9 cellular contexts compared by ENCODE assay signal in the genomic region with DNA sequence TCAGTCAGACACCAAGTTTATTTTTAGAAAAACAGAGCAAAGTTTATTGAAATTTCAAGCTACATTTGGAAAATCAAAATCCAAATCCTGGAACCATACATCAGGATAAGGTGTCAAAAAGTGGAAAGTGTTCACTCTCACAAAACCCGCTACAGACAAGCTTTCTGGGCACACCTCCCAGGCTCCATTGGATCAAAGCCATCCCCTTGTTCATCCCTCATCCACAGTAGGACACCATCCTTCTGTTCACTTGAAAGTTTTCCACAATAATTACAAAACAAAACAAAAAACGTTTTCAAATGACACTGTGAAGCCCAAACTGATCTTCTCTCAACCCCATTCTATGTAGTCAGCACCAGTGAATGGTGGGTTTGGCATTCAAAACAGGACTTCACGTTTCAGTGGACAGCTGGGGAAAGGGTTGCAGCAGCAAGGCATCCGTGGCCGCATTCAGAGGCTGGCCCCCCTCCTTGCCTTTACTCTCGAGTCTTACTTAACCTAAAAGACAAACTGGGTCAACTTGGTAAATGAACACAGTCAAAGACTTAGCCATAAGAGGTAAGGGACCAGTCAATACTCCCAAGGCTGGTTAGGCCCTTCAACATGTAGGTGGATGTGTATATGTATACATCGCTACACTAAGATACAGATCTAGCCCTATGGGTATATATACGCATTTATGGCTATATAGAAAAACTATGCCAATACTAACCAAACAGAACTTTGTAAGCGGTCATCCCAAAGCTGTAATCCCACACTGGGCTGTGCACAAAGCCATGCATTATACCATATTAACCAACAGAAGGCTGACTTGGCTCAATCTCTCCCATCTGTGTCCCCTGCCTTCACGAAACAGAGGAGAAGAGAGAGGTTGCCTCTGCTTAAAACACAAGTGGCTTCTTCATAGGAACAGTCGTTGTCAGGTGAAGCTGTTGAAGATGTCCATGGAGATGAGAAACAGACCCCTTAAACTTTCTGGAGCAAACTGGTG.
DNase-seq lines count a peak whose midpoint lies in the region; ATAC-seq, FAIRE-seq and TF ChIP-seq lines count a peak whose summit lies in the region.
"Had no signal": no experiment of that assay in that cellular context is flagged by ENCODE, and none has a peak within 500 bp of the region (broad histone marks: within the 10 kb centered on the region; RNA-seq: fewer than 3 reads in every experiment).

No MANE protein-coding gene starts in this region.

- no peaks in the 10 kb centered on the region for H3K9me3 ChIP-seq in CD4-positive, CD25-positive, alpha-beta regulatory T cell (ENCODE audit: control insufficient read depth in 2 of 2, low read length in 2 of 2)
- no peaks in the 10 kb centered on the region for H3K9me3 ChIP-seq in Peyer's patch

- H3K4me1 Mint-ChIP-seq in CD4-positive, CD25-positive, alpha-beta regulatory T cell: peaks cover 25 to 79% (median 49%) of the 10 kb centered on the region in 4 donors
- peaks cover 52% of the 10 kb centered on the region for H3K4me1 Mint-ChIP-seq in osteocyte (ENCODE audit: unreplicated experiment)

- no peak for ATAC-seq in CD4-positive, CD25-positive, alpha-beta regulatory T cell (ENCODE audit: low read depth in 2 of 2)
- ATAC-seq in HG02571 (IDR thresholded peaks at IDR 0.05; ENCODE audit: unreplicated experiment): no peak

- TF ChIP-seq CTCF in Peyer's patch (IDR thresholded peaks at IDR 0.05) (no peak), epithelial cell of proximal tubule (conservative IDR thresholded peaks at IDR 0.05; ENCODE audit: low read depth, low read length) (no peak), osteocyte (IDR thresholded peaks at IDR 0.05) (no peak)

- in situ Hi-C loops in ACHN (cut with HindIII; ENCODE audit: low pct_ligation_motif_present, low pct_unique_long_range_greater_than_20kb, low sequenced_read_pairs): no loop called here

- H3K36me3 ChIP-seq in CD4-positive, CD25-positive, alpha-beta regulatory T cell (ENCODE audit: control insufficient read depth, insufficient read depth, low read length): peaks cover 29% of the 10 kb centered on the region
- peaks cover 0 to 31% (median 0%) of the 10 kb centered on the region in 3 donors for H3K36me3 ChIP-seq in Peyer's patch

- H3K4me1 ChIP-seq in CD4-positive, CD25-positive, alpha-beta regulatory T cell (ENCODE audit: control insufficient read depth, insufficient read depth, low read length, poor library complexity, severe bottlenecking): peaks cover 67% of the 10 kb centered on the region
- H3K4me1 ChIP-seq in Peyer's patch: peaks cover 0 to 18% (median 2%) of the 10 kb centered on the region in 4 donors

- no peaks in the 10 kb centered on the region for H3K27me3 ChIP-seq in CD4-positive, CD25-positive, alpha-beta regulatory T cell (ENCODE audit: control insufficient read depth, insufficient read depth, low read length)
- no peaks in the 10 kb centered on the region for H3K27me3 ChIP-seq in Peyer's patch

- H3K27ac Mint-ChIP-seq in CD4-positive, CD25-positive, alpha-beta regulatory T cell: peak overlapping the region; percentile 98 to 99 (median 99)
- peak overlapping the region; percentile 99 for H3K27ac Mint-ChIP-seq in osteocyte (ENCODE audit: unreplicated experiment)

- peak overlapping the region; percentile 87 to 97 (median 96) for H3K4me3 Mint-ChIP-seq in CD4-positive, CD25-positive, alpha-beta regulatory T cell
- H3K4me3 Mint-ChIP-seq in osteocyte (ENCODE audit: unreplicated experiment): no peak overlapping the region

- no peak for FAIRE-seq in GM12892 (lab: Jason Lieb, UNC)

- TF ChIP-seq POLR2A in Peyer's patch (IDR thresholded peaks at IDR 0.05): no peak
- TF ChIP-seq POLR2A in GM12892 (IDR thresholded peaks at IDR 0.05; ENCODE audit: low read depth, low read length): no peak; the same call in none of the 2 replicates

- peak overlapping the region; percentile 97 for H3K27ac ChIP-seq in CD4-positive, CD25-positive, alpha-beta regulatory T cell (ENCODE audit: insufficient read depth, low read length, poor library complexity, severe bottlenecking)
- peak overlapping the region; percentile 94 to 98 (median 98) for H3K27ac ChIP-seq in Peyer's patch

- H3K36me3 Mint-ChIP-seq in CD4-positive, CD25-positive, alpha-beta regulatory T cell: peaks cover 32% of the 10 kb centered on the region
- H3K36me3 Mint-ChIP-seq in osteocyte (ENCODE audit: unreplicated experiment): peaks cover 16% of the 10 kb centered on the region

- peak in 2 of 3 donors; percentile 3 to 52 for DNase-seq in CD4-positive, CD25-positive, alpha-beta regulatory T cell
- DNase-seq in Peyer's patch (peak in 1 of 3 donors; percentile 51), epithelial cell of proximal tubule (ENCODE audit: low read depth) (no peak), osteocyte (ENCODE audit: extremely low spot score, unreplicated experiment) (no peak), GM12892 (ENCODE audit: insufficient read length) (no peak), NCI-H2227 treated with DMSO at 0.1 percent for 48 hours (lab: John Stamatoyannopoulos, UW) (no peak), ACHN (no peak)
- DNase-seq: EL had no signal

- peaks cover 0 to 5% (median 0%) of the 10 kb centered on the region in 7 donors for H3K9me3 Mint-ChIP-seq in CD4-positive, CD25-positive, alpha-beta regulatory T cell
- no peaks in the 10 kb centered on the region for H3K9me3 Mint-ChIP-seq in osteocyte (ENCODE audit: unreplicated experiment)

- H3K27me3 Mint-ChIP-seq in CD4-positive, CD25-positive, alpha-beta regulatory T cell: peaks cover 27% of the 10 kb centered on the region
- H3K27me3 Mint-ChIP-seq in osteocyte (ENCODE audit: unreplicated experiment): no peaks in the 10 kb centered on the region

- H3K4me3 ChIP-seq in CD4-positive, CD25-positive, alpha-beta regulatory T cell (ENCODE audit: low read depth, low read length): peak overlapping the region; percentile 98
- H3K4me3 ChIP-seq in Peyer's patch (peak overlapping the region; percentile 70 to 89 (median 85)), epithelial cell of proximal tubule (ENCODE audit: low read depth, low read length) (peak overlapping the region; percentile 78)

Comparison
In these comparisons a context has a peak if more than half of its experiments do, and no peak if none do; other contexts are left out.
1. DNase-seq: peak in CD4-positive, CD25-positive, alpha-beta regulatory T cell (2 of 3); none in epithelial cell of proximal tubule (single experiment), osteocyte (single experiment), GM12892 (single experiment), NCI-H2227 treated with DMSO at 0.1 percent for 48 hours (single experiment) and ACHN (single experiment).
2. Peak in every context shown above with its lines, with median percentiles within 50 percentile points of each other: H3K4me3 ChIP-seq.